ENCODE assay signal across 24 cellular contexts in the genomic region with DNA sequence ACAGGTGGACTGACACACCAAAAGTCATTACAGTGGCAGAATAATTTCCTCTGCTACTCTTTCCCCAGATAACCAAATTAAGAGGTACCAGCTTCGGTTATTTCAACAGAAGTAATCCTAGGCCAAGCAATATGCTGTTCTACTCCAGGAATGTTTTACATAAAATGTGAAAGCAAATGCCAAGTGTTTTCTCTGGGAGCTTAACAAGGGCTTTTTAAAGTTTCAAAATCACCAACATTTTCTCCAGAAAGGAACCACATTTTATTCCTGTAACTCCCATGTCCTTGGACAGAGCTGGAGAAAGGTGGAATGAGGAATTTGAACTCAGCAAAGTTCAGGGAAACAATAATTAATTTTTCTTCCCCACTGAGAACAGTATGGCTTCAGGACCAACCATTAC. TPM values are rescaled to one million over a fixed set of nuclear protein-coding genes. Genes with fewer than 3 reads are reported as not detected.
DNase-seq lines count a peak whose midpoint lies in the region; ATAC-seq and TF ChIP-seq lines count a peak whose summit lies in the region.
"Had no signal": no experiment of that assay in that cellular context is flagged by ENCODE, and none has a peak within 500 bp of the region (broad histone marks: within the 10 kb centered on the region; RNA-seq: fewer than 3 reads in every experiment).

No MANE protein-coding gene starts in this region.

- H3K4me3 ChIP-seq in adrenal gland, result no peak overlapping the region
- H3K4me3 ChIP-seq in fibroblast of the aortic adventitia (ENCODE audit: low read depth, low read length), result no peak overlapping the region
- H3K4me3 ChIP-seq in aorta (ENCODE audit: low read length in 2 of 2), result no peak overlapping the region
- H3K4me3 ChIP-seq: lower lobe of right lung, mucosa of descending colon, tibial nerve had no signal

- 38 to 55% (median 48%) methylated on average over 1 of the region's 1 CpG for WGBS in adrenal gland, 4 donors
- WGBS in aorta, 2 donors, result 3 to 5% methylated on average over 1 of the region's 1 CpG

- H3K27me3 ChIP-seq in adrenal gland (no peaks in the 10 kb centered on the region), aorta (ENCODE audit: control insufficient read depth in 1 of 2, insufficient read depth in 2 of 2, low read length in 1 of 2) (no peaks in the 10 kb centered on the region)
- H3K27me3 ChIP-seq: tibial nerve had no signal

- intact Hi-C loops in adrenal gland (cut with DNase I) (no loop called here), sciatic nerve (cut with DNase I) (no loop called here), aorta (cut with DNase I) (loop anchor here in 1 of 2 donors (5.0 kb wide), 1 partner anchor 42 kb away; no protein-coding TSS in a partner anchor)

- H3K9me3 ChIP-seq in adrenal gland (replicated peaks in 1 of 3), result no peaks in the 10 kb centered on the region
- H3K9me3 ChIP-seq in aorta (ENCODE audit: control insufficient read depth, low read length), result no peaks in the 10 kb centered on the region
- H3K9me3 ChIP-seq: lower lobe of right lung, mucosa of descending colon, tibial nerve had no signal

- H3K36me3 ChIP-seq in adrenal gland (replicated peaks in 1 of 2) (peaks cover 0 to 84% of the 10 kb centered on the region in 2 donors), aorta (ENCODE audit: control insufficient read depth in 1 of 2, insufficient read depth in 2 of 2, low read length in 1 of 2) (peaks cover under 1 to 5% of the 10 kb centered on the region in 2 donors)

- TF ChIP-seq CTCF in adrenal gland (IDR thresholded peaks at IDR 0.05) (no peak), fibroblast of the aortic adventitia (IDR thresholded peaks at IDR 0.05; ENCODE audit: insufficient read depth, low read length) (no peak)

- DNase-seq in adrenal gland (no peak), fibroblast of the aortic adventitia (ENCODE audit: low read depth) (peak; percentile 73), sciatic nerve (ENCODE audit: low spot score) (no peak), T-helper 1 cell (no peak), aorta (no peak)
- DNase-seq: activated CD4-positive, alpha-beta memory T cell treated with anti-CD3 and anti-CD28 coated beads for 36 hours; activated CD4-positive, CD25-positive, alpha-beta regulatory T cell; activated CD8-positive, alpha-beta memory T cell treated with anti-CD3 and anti-CD28 coated beads, Interleukin-2, amount 50 U/mL, for 4 hours; activated naive CD4-positive, alpha-beta T cell treated with anti-CD3 and anti-CD28 coated beads, Interleukin-2, amount 50 U/mL, for 16 hours; anterior cingulate cortex; Calu3; DMS79 treated with DMSO at 0.1 percent for 48 hours; glutamatergic neuron; lower lobe of right lung; mucosa of descending colon; NCI-H146; NCI-H510A; posterior cingulate gyrus; stimulated activated naive CD8-positive, alpha-beta T cell treated with anti-CD3 and anti-CD28 coated beads, Interleukin-15, Interleukin-2, amounts not matched to agents 100 U/mL and 50 U/mL, for 24 hours had no signal

- peak; percentile 26 for ATAC-seq in sciatic nerve
- no peak for ATAC-seq in GM21576 (IDR thresholded peaks at IDR 0.05; ENCODE audit: unreplicated experiment)
- no peak for ATAC-seq in aorta (ENCODE audit: low FRiP score)
- ATAC-seq in GM18498 (IDR thresholded peaks at IDR 0.05; ENCODE audit: unreplicated experiment), result no peak
- ATAC-seq: lower lobe of right lung; mucosa of descending colon; stimulated activated naive CD8-positive, alpha-beta T cell treated with anti-CD3 and anti-CD28 coated beads, Interleukin-15, Interleukin-2, amounts not matched to agents 100 U/mL and 50 U/mL, for 24 hours had no signal

- peak overlapping the region in 3 of 5 donors; percentile 2 to 27 (median 20) for H3K27ac ChIP-seq in adrenal gland
- H3K27ac ChIP-seq in aorta (ENCODE audit: low read depth in 1 of 2, low read length in 2 of 2), result no peak overlapping the region
- H3K27ac ChIP-seq: C4-2B, RWPE1 had no signal

- peaks cover 16 to 34% of the 10 kb centered on the region in 2 donors for H3K4me1 ChIP-seq in adrenal gland (replicated peaks in 1 of 2)
- H3K4me1 ChIP-seq in aorta (ENCODE audit: control insufficient read depth in 1 of 2, insufficient read depth in 2 of 2, low read length in 2 of 2), result peaks cover 2 to 8% of the 10 kb centered on the region in 2 donors

- TF ChIP-seq POLR2A in adrenal gland (IDR thresholded peaks at IDR 0.05), result no peak

RNA-seq across cellular contexts. Expression of a gene that starts 27.2 kb away (rescaled TPM):
- total RNA-seq in adrenal gland (100 to 1,000 TPM; 320 to 766 (median 424) TPM), fibroblast of the aortic adventitia (ENCODE audit: low replicate concordance) (211 and 318 TPM in 2 replicates), sciatic nerve (419 TPM), aorta (100 to 1,000 TPM; 386 to 463 TPM)
- polyA plus RNA-seq in adrenal gland (100 to 1,000 TPM in 2 of 3 donors, 10 to 100 TPM in 1; 97.3 to 418 (median 131) TPM), aorta (100 to 1,000 TPM; 138 to 203 TPM)

Comparison
In these comparisons a context has a peak if more than half of its experiments do, and no peak if none do; other contexts are left out.
1. H3K27ac ChIP-seq: peak in adrenal gland (3 of 5); none in aorta (0 of 2).